ENCODE assay signal across 10 cellular contexts in genomic region chr15:101810451-101810850, GRCh38. TPM values are rescaled to one million over a fixed set of nuclear protein-coding genes. Genes with fewer than 3 reads are reported as not detected.
"Had no signal": no experiment of that assay in that cellular context is flagged by ENCODE, and none has a peak within 500 bp of the region (broad histone marks: within the 10 kb centered on the region; RNA-seq: fewer than 3 reads in every experiment).

No MANE protein-coding gene starts in this region.

- H3K4me3 ChIP-seq: GM23338 had no signal

- DNase-seq: H9, HCEC 1CT had no signal

- H3K27ac ChIP-seq: KMS-11 had no signal

- H3K4me2 ChIP-seq: GM23338, KMS-11 had no signal

- FAIRE-seq: H1, H54, HepG2, HTR-8/SVneo had no signal

- H3K9ac ChIP-seq: KMS-11 had no signal

- H2AFZ ChIP-seq: GM23338 had no signal

RNA-seq across cellular contexts. Expression of gene OR4F15, which starts 1.6 kb away (rescaled TPM):
- total RNA-seq: GM23338, H1, H9, HepG2, HT-29 had no signal
- polyA plus RNA-seq: GM23338, H1, HepG2, IgD-negative memory B cell had no signal

RNA-seq across cellular contexts. Expression of gene OR4F6, which starts 7.1 kb away (rescaled TPM):
- total RNA-seq: GM23338, H1, H9, HepG2, HT-29 had no signal
- polyA plus RNA-seq: GM23338, H1, HepG2, IgD-negative memory B cell had no signal
